Comparison of ENCODE assay signal across 10 cellular contexts in genomic region chr7:75056476-75056875, GRCh38. TPM values are rescaled to one million over a fixed set of nuclear protein-coding genes. Genes with fewer than 3 reads are reported as not detected.
DNase-seq lines count a peak whose midpoint lies in the region; ATAC-seq and TF ChIP-seq lines count a peak whose summit lies in the region.
"Had no signal": no experiment of that assay in that cellular context is flagged by ENCODE, and none has a peak within 500 bp of the region (broad histone marks: within the 10 kb centered on the region; RNA-seq: fewer than 3 reads in every experiment).

No MANE protein-coding gene starts in this region.

- H3K36me3 Mint-ChIP-seq in activated CD4-positive, alpha-beta T cell treated with anti-CD3 and anti-CD28 coated beads, Interleukin-2, amount 10 ng/mL, durations not matched to agents 24 days and 14 days (ENCODE audit: low read depth): peaks cover 73% of the 10 kb centered on the region

- peaks cover 95 to 98% (median 96%) of the 10 kb centered on the region in 11 experiments for H3K36me3 ChIP-seq in BLaER1 treated with 17β-estradiol and CSF1 and Interleukin-3, amounts not matched to agents 10 nM and 100 nM
- H3K36me3 ChIP-seq in adipocyte (ENCODE audit: control insufficient read depth, insufficient read depth, low read length, severe bottlenecking) (peaks cover 75% of the 10 kb centered on the region), gastroesophageal sphincter (peaks cover 0 to 100% of the 10 kb centered on the region in 2 donors)

- no peaks in the 10 kb centered on the region for H3K9me3 ChIP-seq in BLaER1 treated with 17β-estradiol and CSF1 and Interleukin-3, amounts not matched to agents 10 nM and 100 nM (replicated peaks in 1 of 11)
- H3K9me3 ChIP-seq in adipocyte (ENCODE audit: control insufficient read depth, low read length): no peaks in the 10 kb centered on the region
- no peaks in the 10 kb centered on the region for H3K9me3 ChIP-seq in gastroesophageal sphincter

- peak overlapping the region in 7 of 11 experiments; percentile 9 to 72 (median 64); a peak in 10 of 22 replicates for H3K27ac ChIP-seq in BLaER1 treated with 17β-estradiol and CSF1 and Interleukin-3, amounts not matched to agents 10 nM and 100 nM
- peak overlapping the region; percentile 4 to 82 (median 74) for H3K27ac ChIP-seq in gastroesophageal sphincter

- peak overlapping the region in 3 of 11 experiments; percentile 44 to 66 (median 58); a peak in 3 of 22 replicates for H3K9ac ChIP-seq in BLaER1 treated with 17β-estradiol and CSF1 and Interleukin-3, amounts not matched to agents 10 nM and 100 nM
- peak overlapping the region; percentile 63 for H3K9ac ChIP-seq in adipocyte (ENCODE audit: low read length)

- H3K27me3 ChIP-seq in BLaER1 treated with 17β-estradiol and CSF1 and Interleukin-3, amounts not matched to agents 10 nM and 100 nM: no peaks in the 10 kb centered on the region
- H3K27me3 ChIP-seq in adipocyte (replicated peaks; ENCODE audit: control insufficient read depth, insufficient read depth, low read length): no peaks in the 10 kb centered on the region
- no peaks in the 10 kb centered on the region for H3K27me3 ChIP-seq in gastroesophageal sphincter

- no peak for TF ChIP-seq EP300 in gastroesophageal sphincter (IDR thresholded peaks at IDR 0.05)

- intact Hi-C loops in sciatic nerve (cut with DNase I): no loop called here
- intact Hi-C loops in activated CD4-positive, alpha-beta T cell treated with anti-CD3 and anti-CD28 coated beads, Interleukin-2, amount 10 ng/mL, durations not matched to agents 24 days and 14 days (cut with micrococcal nuclease): no loop called here

- peaks cover 9 to 37% (median 30%) of the 10 kb centered on the region in 10 experiments for H3K4me1 ChIP-seq in BLaER1 treated with 17β-estradiol and CSF1 and Interleukin-3, amounts not matched to agents 10 nM and 100 nM
- H3K4me1 ChIP-seq in adipocyte (ENCODE audit: control insufficient read depth, insufficient read depth, low read length): peaks cover 32% of the 10 kb centered on the region
- H3K4me1 ChIP-seq in gastroesophageal sphincter: peaks cover 0 to 34% (median 9%) of the 10 kb centered on the region in 3 donors

- DNase-seq in adipocyte (ENCODE audit: low read depth): peak; percentile 73
- DNase-seq in sciatic nerve (ENCODE audit: low spot score): no peak
- DNase-seq in NCI-H2029 (lab: John Stamatoyannopoulos, UW): no peak
- no peak for DNase-seq in central memory CD4-positive, alpha-beta T cell
- DNase-seq in iPS-NIHi11 (ENCODE audit: low spot score): no peak
- no peak for DNase-seq in activated CD4-positive, alpha-beta T cell treated with anti-CD3 and anti-CD28 coated beads, Interleukin-2, amount 10 ng/mL, durations not matched to agents 24 days and 14 days
- DNase-seq: DMS153, NCI-H524 treated with DMSO at 0.1 percent for 48 hours had no signal

- H3K4me2 ChIP-seq in BLaER1 treated with 17β-estradiol and CSF1 and Interleukin-3, amounts not matched to agents 10 nM and 100 nM: peak overlapping the region; percentile 13 to 77 (median 63); a peak in 21 of 22 replicates

- no peak for TF ChIP-seq POLR2A in gastroesophageal sphincter (IDR thresholded peaks at IDR 0.05)

- no peak overlapping the region for H3K4me3 ChIP-seq in BLaER1 treated with 17β-estradiol and CSF1 and Interleukin-3, amounts not matched to agents 10 nM and 100 nM
- H3K4me3 ChIP-seq in adipocyte (ENCODE audit: low read length): peak overlapping the region; percentile 12
- H3K4me3 ChIP-seq in gastroesophageal sphincter: no peak overlapping the region

- H4K20me1 ChIP-seq in BLaER1 treated with 17β-estradiol and CSF1 and Interleukin-3, amounts not matched to agents 10 nM and 100 nM: peaks cover 0 to 49% (median 0%) of the 10 kb centered on the region in 11 experiments; a peak in 4 of 22 replicates

- TF ChIP-seq CTCF in gastroesophageal sphincter (IDR thresholded peaks at IDR 0.05): no peak

- no peaks in the 10 kb centered on the region for H3K4me1 Mint-ChIP-seq in activated CD4-positive, alpha-beta T cell treated with anti-CD3 and anti-CD28 coated beads, Interleukin-2, amount 10 ng/mL, durations not matched to agents 24 days and 14 days

- H3K9me3 Mint-ChIP-seq in activated CD4-positive, alpha-beta T cell treated with anti-CD3 and anti-CD28 coated beads, Interleukin-2, amount 10 ng/mL, durations not matched to agents 24 days and 14 days: no peaks in the 10 kb centered on the region

- H3K27ac Mint-ChIP-seq in activated CD4-positive, alpha-beta T cell treated with anti-CD3 and anti-CD28 coated beads, Interleukin-2, amount 10 ng/mL, durations not matched to agents 24 days and 14 days: no peak overlapping the region

- ATAC-seq in gastroesophageal sphincter: peak; percentile 80
- peak; percentile 87 for ATAC-seq in sciatic nerve

- WGBS in gastroesophageal sphincter (ENCODE audit: low coverage in 1 of 2), 2 donors: 33 to 39% methylated on average over 2 to 5 of the region's 5 CpGs

- no peaks in the 10 kb centered on the region for H3K27me3 Mint-ChIP-seq in activated CD4-positive, alpha-beta T cell treated with anti-CD3 and anti-CD28 coated beads, Interleukin-2, amount 10 ng/mL, durations not matched to agents 24 days and 14 days

- no peak overlapping the region for H3K4me3 Mint-ChIP-seq in activated CD4-positive, alpha-beta T cell treated with anti-CD3 and anti-CD28 coated beads, Interleukin-2, amount 10 ng/mL, durations not matched to agents 24 days and 14 days

RNA-seq across cellular contexts. Expression of gene RCC1L, which starts 17.1 kb away (rescaled TPM):
- total RNA-seq in gastroesophageal sphincter (10 to 100 TPM; 49.5 to 75.0 (median 60.8) TPM), sciatic nerve (30.5 TPM)
- 68.0 and 69.9 TPM in 2 replicates for total RNA-seq in activated CD4-positive, alpha-beta T cell treated with anti-CD3 and anti-CD28 coated beads, Interleukin-2, amount 10 ng/mL, durations not matched to agents 24 days and 14 days

RNA-seq across cellular contexts. Expression of gene GTF2IRD2B, which starts 35.9 kb away (rescaled TPM):
- total RNA-seq in gastroesophageal sphincter: 100 to 1,000 TPM in 1 of 4 donors, 10 to 100 TPM in 3; 60.1 to 106 (median 71.2) TPM
- total RNA-seq in sciatic nerve: 76.8 TPM
- total RNA-seq in activated CD4-positive, alpha-beta T cell treated with anti-CD3 and anti-CD28 coated beads, Interleukin-2, amount 10 ng/mL, durations not matched to agents 24 days and 14 days: 9.1 and 11.0 TPM in 2 replicates
